13 cellular contexts compared by ENCODE assay signal in the genomic region with DNA sequence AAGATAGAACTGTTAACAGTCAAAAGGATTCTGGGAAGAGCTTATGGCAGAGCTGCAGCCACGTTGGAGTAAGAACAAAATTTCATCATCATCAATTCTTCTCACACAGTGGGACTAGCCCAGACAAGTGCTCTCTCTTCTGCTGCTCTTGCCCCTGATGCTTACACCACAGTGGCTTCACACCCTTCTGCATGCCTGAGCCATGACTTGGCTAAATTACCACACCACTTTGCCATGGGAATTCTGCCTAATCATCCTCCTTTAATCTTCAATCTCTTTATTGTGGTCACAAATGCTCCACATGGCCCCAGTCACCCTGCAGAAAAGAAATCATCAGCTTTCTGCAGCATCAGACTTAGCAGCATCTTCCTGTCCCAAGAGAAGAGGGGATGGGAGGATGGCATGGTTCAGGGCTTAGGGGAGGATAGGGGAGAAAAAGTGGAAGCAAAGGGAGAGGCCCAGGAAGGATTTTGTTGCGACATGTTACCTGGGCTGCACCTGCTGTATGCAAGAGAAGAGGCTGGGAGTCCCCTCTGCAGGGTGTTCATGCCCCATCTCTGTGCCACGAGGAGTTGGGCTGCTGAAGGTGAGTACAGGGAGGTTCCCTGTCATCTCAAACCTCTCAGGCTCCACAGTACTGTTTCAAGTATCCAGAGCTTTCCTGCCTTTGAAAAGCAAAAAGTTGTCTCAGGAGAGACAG. TPM values are rescaled to one million over a fixed set of nuclear protein-coding genes. Genes with fewer than 3 reads are reported as not detected.
DNase-seq lines count a peak whose midpoint lies in the region; ATAC-seq and TF ChIP-seq lines count a peak whose summit lies in the region.
"Had no signal": no experiment of that assay in that cellular context is flagged by ENCODE, and none has a peak within 500 bp of the region (broad histone marks: within the 10 kb centered on the region; RNA-seq: fewer than 3 reads in every experiment).

No MANE protein-coding gene starts in this region.

- H3K4me3 Mint-ChIP-seq in WTC11: no peak overlapping the region
- no peak overlapping the region for H3K4me3 Mint-ChIP-seq in activated naive CD8-positive, alpha-beta T cell treated with anti-CD3 and anti-CD28 coated beads, Interleukin-2, amount 50 U/mL, for 24 hours

- intact Hi-C loops in sciatic nerve (cut with DNase I): no loop called here

- no peak overlapping the region for H3K27ac Mint-ChIP-seq in WTC11
- H3K27ac Mint-ChIP-seq in activated naive CD8-positive, alpha-beta T cell treated with anti-CD3 and anti-CD28 coated beads, Interleukin-2, amount 50 U/mL, for 24 hours: no peak overlapping the region

- H3K4me3 ChIP-seq in esophagus (ENCODE audit: low read depth in 1 of 2, low read length in 2 of 2): no peak overlapping the region

- ATAC-seq in sciatic nerve (peak; percentile 75), HG03439 (IDR thresholded peaks at IDR 0.05; ENCODE audit: unreplicated experiment) (no peak), WTC11 (no peak)
- no peak for ATAC-seq in activated naive CD8-positive, alpha-beta T cell treated with anti-CD3 and anti-CD28 coated beads, Interleukin-2, amount 50 U/mL, for 24 hours

- H3K27me3 ChIP-seq in esophagus (ENCODE audit: control insufficient read depth in 1 of 2, insufficient read depth in 2 of 2, low read length in 2 of 2): no peaks in the 10 kb centered on the region

- H3K9me3 ChIP-seq in esophagus (ENCODE audit: control insufficient read depth in 2 of 2, insufficient read depth in 1 of 2, low read depth in 1 of 2, low read length in 1 of 2): no peaks in the 10 kb centered on the region

- DNase-seq in GM03348 (ENCODE audit: low spot score) (peak; percentile 80), OCI-M1 (lab: John Stamatoyannopoulos, UW) (peak; percentile 94), sciatic nerve (ENCODE audit: low spot score) (no peak), OCI-M2 (lab: John Stamatoyannopoulos, UW; ENCODE audit: unreplicated experiment) (no peak), WTC11 (ENCODE audit: low spot score) (no peak)
- no peak for DNase-seq in activated naive CD8-positive, alpha-beta T cell treated with anti-CD3 and anti-CD28 coated beads, Interleukin-2, amount 50 U/mL, for 24 hours
- DNase-seq: activated effector memory CD4-positive, alpha-beta T cell treated with Interleukin-2 at 50 U/mL for 16 hours; NCI-H2171 treated with DMSO at 0.1 percent for 48 hours; stimulated activated CD4-positive, alpha-beta T cell treated with anti-CD3 and anti-CD28 coated beads, Interleukin-2, amount 100 ng/mL, for 24 hours; T-helper 9 cell had no signal

- peaks cover 31% of the 10 kb centered on the region for H3K36me3 Mint-ChIP-seq in WTC11
- no peaks in the 10 kb centered on the region for H3K36me3 Mint-ChIP-seq in activated naive CD8-positive, alpha-beta T cell treated with anti-CD3 and anti-CD28 coated beads, Interleukin-2, amount 50 U/mL, for 24 hours (ENCODE audit: low read depth)

- 24 to 32% methylated on average over 3 of the region's 3 CpGs for WGBS in esophagus, 2 donors

- H3K27me3 Mint-ChIP-seq in WTC11 (ENCODE audit: low read depth): peaks cover 17% of the 10 kb centered on the region
- peaks cover 3% of the 10 kb centered on the region for H3K27me3 Mint-ChIP-seq in activated naive CD8-positive, alpha-beta T cell treated with anti-CD3 and anti-CD28 coated beads, Interleukin-2, amount 50 U/mL, for 24 hours

- POLR2A ChIA-PET in WTC11 (lab: Charles Lee): no interaction called here

- CTCF ChIA-PET in WTC11 (lab: Charles Lee): no interaction called here

- H3K4me1 ChIP-seq in esophagus (ENCODE audit: control insufficient read depth in 2 of 2, insufficient read depth in 2 of 2, low read length in 1 of 2): peaks cover 2 to 10% of the 10 kb centered on the region in 2 donors

- peaks cover 91% of the 10 kb centered on the region for H3K9me3 Mint-ChIP-seq in WTC11
- H3K9me3 Mint-ChIP-seq in activated naive CD8-positive, alpha-beta T cell treated with anti-CD3 and anti-CD28 coated beads, Interleukin-2, amount 50 U/mL, for 24 hours: no peaks in the 10 kb centered on the region

- TF ChIP-seq CTCF in WTC11 (IDR thresholded peaks at IDR 0.05): no peak

- H3K27ac ChIP-seq in esophagus (ENCODE audit: low read depth in 2 of 2, low read length in 1 of 2): peak overlapping the region; percentile 86 to 87
- H3K27ac ChIP-seq: HL-60 had no signal

- no peaks in the 10 kb centered on the region for H3K4me1 Mint-ChIP-seq in WTC11
- H3K4me1 Mint-ChIP-seq in activated naive CD8-positive, alpha-beta T cell treated with anti-CD3 and anti-CD28 coated beads, Interleukin-2, amount 50 U/mL, for 24 hours: peaks cover 9% of the 10 kb centered on the region

- H3K36me3 ChIP-seq in esophagus (ENCODE audit: control insufficient read depth in 2 of 2, insufficient read depth in 2 of 2, low read length in 1 of 2): no peaks in the 10 kb centered on the region

TF ChIP-seq in WTC11, 78 proteins besides CTCF, POLR2A, EP300 and RAD21 (continues in another document):
- no peak for TF ChIP-seq HMGA2 (CRISPR knock-in tag; IDR thresholded peaks at IDR 0.05)
- TF ChIP-seq FOXP1 (CRISPR knock-in tag; IDR thresholded peaks at IDR 0.05; ENCODE audit: borderline replicate concordance): no peak
- TF ChIP-seq, protein P1, sequence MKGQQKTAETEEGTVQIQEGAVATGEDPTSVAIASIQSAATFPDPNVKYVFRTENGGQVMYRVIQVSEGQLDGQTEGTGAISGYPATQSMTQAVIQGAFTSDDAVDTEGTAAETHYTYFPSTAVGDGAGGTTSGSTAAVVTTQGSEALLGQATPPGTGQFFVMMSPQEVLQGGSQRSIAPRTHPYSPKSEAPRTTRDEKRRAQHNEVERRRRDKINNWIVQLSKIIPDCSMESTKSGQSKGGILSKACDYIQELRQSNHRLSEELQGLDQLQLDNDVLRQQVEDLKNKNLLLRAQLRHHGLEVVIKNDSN (CRISPR knock-in tag; IDR thresholded peaks at IDR 0.05): no peak
- no peak for TF ChIP-seq GTF2I (CRISPR knock-in tag; conservative IDR thresholded peaks at IDR 0.05)
- TF ChIP-seq, protein P2, sequence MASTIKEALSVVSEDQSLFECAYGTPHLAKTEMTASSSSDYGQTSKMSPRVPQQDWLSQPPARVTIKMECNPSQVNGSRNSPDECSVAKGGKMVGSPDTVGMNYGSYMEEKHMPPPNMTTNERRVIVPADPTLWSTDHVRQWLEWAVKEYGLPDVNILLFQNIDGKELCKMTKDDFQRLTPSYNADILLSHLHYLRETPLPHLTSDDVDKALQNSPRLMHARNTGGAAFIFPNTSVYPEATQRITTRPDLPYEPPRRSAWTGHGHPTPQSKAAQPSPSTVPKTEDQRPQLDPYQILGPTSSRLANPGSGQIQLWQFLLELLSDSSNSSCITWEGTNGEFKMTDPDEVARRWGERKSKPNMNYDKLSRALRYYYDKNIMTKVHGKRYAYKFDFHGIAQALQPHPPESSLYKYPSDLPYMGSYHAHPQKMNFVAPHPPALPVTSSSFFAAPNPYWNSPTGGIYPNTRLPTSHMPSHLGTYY (CRISPR knock-in tag; IDR thresholded peaks at IDR 0.05): no peak
- TF ChIP-seq ZNF219 (CRISPR knock-in tag; IDR thresholded peaks at IDR 0.05; ENCODE audit: borderline replicate concordance): no peak
- no peak for TF ChIP-seq ZNF416 (CRISPR knock-in tag; IDR thresholded peaks at IDR 0.05)
- TF ChIP-seq, protein P3, sequence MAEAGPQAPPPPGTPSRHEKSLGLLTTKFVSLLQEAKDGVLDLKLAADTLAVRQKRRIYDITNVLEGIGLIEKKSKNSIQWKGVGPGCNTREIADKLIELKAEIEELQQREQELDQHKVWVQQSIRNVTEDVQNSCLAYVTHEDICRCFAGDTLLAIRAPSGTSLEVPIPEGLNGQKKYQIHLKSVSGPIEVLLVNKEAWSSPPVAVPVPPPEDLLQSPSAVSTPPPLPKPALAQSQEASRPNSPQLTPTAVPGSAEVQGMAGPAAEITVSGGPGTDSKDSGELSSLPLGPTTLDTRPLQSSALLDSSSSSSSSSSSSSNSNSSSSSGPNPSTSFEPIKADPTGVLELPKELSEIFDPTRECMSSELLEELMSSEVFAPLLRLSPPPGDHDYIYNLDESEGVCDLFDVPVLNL (CRISPR knock-in tag; IDR thresholded peaks at IDR 0.05; ENCODE audit: borderline replicate concordance, low read depth): no peak
- no peak for TF ChIP-seq NR2C2 (CRISPR knock-in tag; IDR thresholded peaks at IDR 0.05)
- no peak for TF ChIP-seq ESRRA (CRISPR knock-in tag; IDR thresholded peaks at IDR 0.05; ENCODE audit: borderline replicate concordance)
- TF ChIP-seq, protein P4, sequence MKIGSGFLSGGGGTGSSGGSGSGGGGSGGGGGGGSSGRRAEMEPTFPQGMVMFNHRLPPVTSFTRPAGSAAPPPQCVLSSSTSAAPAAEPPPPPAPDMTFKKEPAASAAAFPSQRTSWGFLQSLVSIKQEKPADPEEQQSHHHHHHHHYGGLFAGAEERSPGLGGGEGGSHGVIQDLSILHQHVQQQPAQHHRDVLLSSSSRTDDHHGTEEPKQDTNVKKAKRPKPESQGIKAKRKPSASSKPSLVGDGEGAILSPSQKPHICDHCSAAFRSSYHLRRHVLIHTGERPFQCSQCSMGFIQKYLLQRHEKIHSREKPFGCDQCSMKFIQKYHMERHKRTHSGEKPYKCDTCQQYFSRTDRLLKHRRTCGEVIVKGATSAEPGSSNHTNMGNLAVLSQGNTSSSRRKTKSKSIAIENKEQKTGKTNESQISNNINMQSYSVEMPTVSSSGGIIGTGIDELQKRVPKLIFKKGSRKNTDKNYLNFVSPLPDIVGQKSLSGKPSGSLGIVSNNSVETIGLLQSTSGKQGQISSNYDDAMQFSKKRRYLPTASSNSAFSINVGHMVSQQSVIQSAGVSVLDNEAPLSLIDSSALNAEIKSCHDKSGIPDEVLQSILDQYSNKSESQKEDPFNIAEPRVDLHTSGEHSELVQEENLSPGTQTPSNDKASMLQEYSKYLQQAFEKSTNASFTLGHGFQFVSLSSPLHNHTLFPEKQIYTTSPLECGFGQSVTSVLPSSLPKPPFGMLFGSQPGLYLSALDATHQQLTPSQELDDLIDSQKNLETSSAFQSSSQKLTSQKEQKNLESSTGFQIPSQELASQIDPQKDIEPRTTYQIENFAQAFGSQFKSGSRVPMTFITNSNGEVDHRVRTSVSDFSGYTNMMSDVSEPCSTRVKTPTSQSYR (CRISPR knock-in tag; IDR thresholded peaks at IDR 0.05): no peak

RNA-seq across cellular contexts. Expression of a gene that starts 9.0 kb away (rescaled TPM):
- 1 to 10 TPM in 1 of 2 donors, under 1 TPM in 1; 0.20 to 1.3 TPM for polyA plus RNA-seq in esophagus
- total RNA-seq in sciatic nerve (not detected), WTC11 (2021) (not detected in 3 replicates)

RNA-seq across cellular contexts. Expression of a gene that starts 52.7 kb away (rescaled TPM):
- polyA plus RNA-seq in esophagus: under 1 TPM; 0.13 to 0.33 TPM
- 0.13 TPM for total RNA-seq in sciatic nerve
- 0.02 to 0.05 TPM (median 0.04 TPM) in 3 replicates for total RNA-seq in WTC11 (2021)

RNA-seq across cellular contexts. Expression of a gene that starts 56.0 kb away (rescaled TPM):
- polyA plus RNA-seq in esophagus: under 1 TPM; 0.01 to 0.08 TPM
- total RNA-seq in sciatic nerve: not detected
- total RNA-seq in WTC11 (2021): not detected in 3 replicates

Comparison
In these comparisons a context has a peak if more than half of its experiments do, and no peak if none do; other contexts are left out.
1. DNase-seq: peak in GM03348 (single experiment) and OCI-M1 (single experiment); none in sciatic nerve (single experiment), OCI-M2 (single experiment), WTC11 (single experiment) and activated naive CD8-positive, alpha-beta T cell treated with anti-CD3 and anti-CD28 coated beads, Interleukin-2, amount 50 U/mL, for 24 hours (single experiment).